ENCODE assay signal across 14 cellular contexts in genomic region chr4:110124721-110125120, GRCh38.
DNase-seq lines count a peak whose midpoint lies in the region; ATAC-seq and TF ChIP-seq lines count a peak whose summit lies in the region.
"Had no signal": no experiment of that assay in that cellular context is flagged by ENCODE, and none has a peak within 500 bp of the region (broad histone marks: within the 10 kb centered on the region; RNA-seq: fewer than 3 reads in every experiment).

No MANE protein-coding gene starts in this region.

- no peaks in the 10 kb centered on the region for H3K27me3 ChIP-seq in spleen (replicated peaks in 1 of 7)
- H3K27me3 ChIP-seq: testis had no signal

- TF ChIP-seq POLR2A in spleen (IDR thresholded peaks at IDR 0.05), result no peak

- no peaks in the 10 kb centered on the region for H3K36me3 ChIP-seq in spleen

- no peaks in the 10 kb centered on the region for H3K9me3 ChIP-seq in spleen
- H3K9me3 ChIP-seq: testis had no signal

- intact Hi-C loops in spleen (cut with DNase I; ENCODE audit: low total_unique reads), result no loop called here

- ATAC-seq in GM18861 (IDR thresholded peaks at IDR 0.05; ENCODE audit: unreplicated experiment), result peak; percentile 63
- ATAC-seq in GM21576 (IDR thresholded peaks at IDR 0.05; ENCODE audit: unreplicated experiment), result peak; percentile 55
- peak; percentile 77 for ATAC-seq in HG03432 (IDR thresholded peaks at IDR 0.05; ENCODE audit: unreplicated experiment)
- no peak for ATAC-seq in GM21825 (IDR thresholded peaks at IDR 0.05; ENCODE audit: unreplicated experiment)
- ATAC-seq: effector memory CD8-positive, alpha-beta T cell; HepG2; left lobe of liver had no signal

- H3K27ac ChIP-seq in spleen, result no peak overlapping the region
- H3K27ac ChIP-seq: testis had no signal

- H3K4me1 ChIP-seq in spleen, result peaks cover 0 to 3% (median under 1%) of the 10 kb centered on the region in 6 donors
- H3K4me1 ChIP-seq: testis had no signal

- no peak for TF ChIP-seq CTCF in retinal pigment epithelial cell (conservative IDR thresholded peaks at IDR 0.05; ENCODE audit: low read depth, low read length)
- no peak for TF ChIP-seq CTCF in spleen (IDR thresholded peaks at IDR 0.05 in 8 of 11, conservative IDR thresholded peaks at IDR 0.05 in 3 of 11)

- DNase-seq in retinal pigment epithelial cell (ENCODE audit: low read depth), result peak; percentile 89
- DNase-seq in GM19240 (ENCODE audit: insufficient read length, low spot score), result no peak
- no peak for DNase-seq in spleen
- DNase-seq: activated CD4-positive, alpha-beta T cell treated with anti-CD3 and anti-CD28 coated beads, Interleukin-2, amount 10 ng/mL, durations not matched to agents 24 days and 14 days; effector memory CD8-positive, alpha-beta T cell; NCI-H187; NCI-H345; testis had no signal

- H3K4me3 ChIP-seq in retinal pigment epithelial cell (ENCODE audit: low read length) (no peak overlapping the region), spleen (no peak overlapping the region)
- H3K4me3 ChIP-seq: testis had no signal
